Comparison of ENCODE assay signal across 1 cellular context in genomic region chr22:23272834-23273233, GRCh38.
TF ChIP-seq lines count a peak whose summit lies in the region.

No MANE protein-coding gene starts in this region.

TF ChIP-seq in K562, 482 proteins besides CTCF, POLR2A, EP300 and RAD21 (continued from another document):
- TF ChIP-seq DEAF1 (CRISPR knock-in tag; IDR thresholded peaks at IDR 0.05), result no peak
- 0 out of 2 replicates have a peak, but pooled peaks have one; percentile 29 for TF ChIP-seq STAT6 (CRISPR knock-in tag; IDR thresholded peaks at IDR 0.05)
- no peak for TF ChIP-seq ZC3H4 (CRISPR knock-in tag; IDR thresholded peaks at IDR 0.05; ENCODE audit: borderline replicate concordance)
- TF ChIP-seq U2AF2 (optimal IDR thresholded peaks at IDR 0.05; ENCODE audit: low read depth, low read length), result no peak
- TF ChIP-seq ZNF609 (CRISPR knock-in tag; IDR thresholded peaks at IDR 0.05; ENCODE audit: borderline replicate concordance), result no peak
- TF ChIP-seq ZNF584 (CRISPR knock-in tag; IDR thresholded peaks at IDR 0.05; ENCODE audit: low read depth), result no peak
- no peak for TF ChIP-seq BRD9 (IDR thresholded peaks at IDR 0.05; ENCODE audit: low read depth, partially characterized antibody)
- no peak for TF ChIP-seq HDAC8 (tag; IDR thresholded peaks at IDR 0.05)
- peak; percentile 12 for TF ChIP-seq POU5F1 (IDR thresholded peaks at IDR 0.05; ENCODE audit: borderline replicate concordance, low read depth, low read length, partially characterized antibody)
- TF ChIP-seq PTTG1 (tag; IDR thresholded peaks at IDR 0.05; ENCODE audit: low read depth), result no peak
- no peak for TF ChIP-seq FOXJ2 (tag; IDR thresholded peaks at IDR 0.05)
- TF ChIP-seq C11orf30 (IDR thresholded peaks at IDR 0.05; ENCODE audit: low read depth), result no peak
- no peak for TF ChIP-seq ZNF639 (CRISPR knock-in tag; conservative IDR thresholded peaks at IDR 0.05 in 1 of 2, IDR thresholded peaks at IDR 0.05 in 1 of 2)
